In the genomic region with DNA sequence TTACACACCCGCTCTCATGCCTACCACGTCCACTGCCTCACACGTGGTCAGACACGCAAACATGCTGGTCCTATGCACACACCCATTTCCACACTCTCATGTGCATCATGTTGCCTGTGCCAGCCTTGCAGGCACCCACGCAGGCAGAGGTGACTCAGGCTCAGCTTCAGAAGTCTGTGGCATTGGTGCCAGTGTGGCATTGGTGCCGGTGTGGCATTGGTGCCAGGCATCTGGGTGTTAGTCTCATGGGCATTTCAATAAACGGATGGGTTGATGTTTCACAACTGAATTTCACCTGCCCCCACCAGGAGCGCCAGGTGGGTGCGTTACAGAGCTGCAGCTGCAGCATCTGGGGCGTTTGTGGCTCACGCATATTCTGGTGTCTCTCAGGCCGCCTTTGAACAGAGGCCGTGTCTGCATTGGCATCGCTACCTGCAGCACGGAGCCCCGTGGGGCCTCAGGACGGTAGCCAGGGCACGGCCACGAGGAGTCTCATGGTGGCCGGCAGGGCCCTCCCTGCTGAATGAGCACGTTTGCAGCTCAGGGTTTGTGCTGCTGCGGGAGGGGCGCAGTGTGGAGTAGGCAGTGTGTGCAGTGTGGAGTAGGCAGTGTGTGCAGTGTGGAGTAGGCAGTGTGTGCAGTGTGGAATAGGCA, we compare ENCODE assay signal across 37 cellular contexts. TPM values are rescaled to one million over a fixed set of nuclear protein-coding genes. Genes with fewer than 3 reads are reported as not detected.
"Had no signal": no experiment of that assay in that cellular context is flagged by ENCODE, and none has a peak within 500 bp of the region (broad histone marks: within the 10 kb centered on the region; RNA-seq: fewer than 3 reads in every experiment).

No MANE protein-coding gene starts in this region.

- H3K9me3 Mint-ChIP-seq: naive thymus-derived CD8-positive, alpha-beta T cell had no signal

- H3K4me3 Mint-ChIP-seq: naive thymus-derived CD8-positive, alpha-beta T cell had no signal

- H3K4me1 ChIP-seq: esophagus muscularis mucosa, foreskin keratinocyte, gastroesophageal sphincter, heart left ventricle, lower lobe of right lung, pancreas, stomach, tibial artery, upper lobe of left lung, uterus had no signal

- H3K4me3 ChIP-seq: coronary artery, esophagus muscularis mucosa, gastroesophageal sphincter, heart left ventricle, lower lobe of right lung, pancreas, smooth muscle cell, stomach, tibial artery, upper lobe of left lung, uterus had no signal

- H3K27me3 ChIP-seq: foreskin keratinocyte, neutrophil, upper lobe of left lung, uterus had no signal

- H3K9me3 ChIP-seq: esophagus muscularis mucosa, gastroesophageal sphincter, heart left ventricle, lower lobe of right lung, neutrophil, pancreas, stomach, tibial artery, upper lobe of left lung, uterus had no signal

- H3K36me3 ChIP-seq: esophagus muscularis mucosa, gastroesophageal sphincter, heart left ventricle, lower lobe of right lung, neutrophil, pancreas, stomach, tibial artery, upper lobe of left lung, uterus had no signal

- DNase-seq: dermis blood vessel endothelial cell; effector memory CD4-positive, alpha-beta T cell; foreskin keratinocyte; hippocampal formation; kidney glomerular epithelial cell; left colon; left ventricle myocardium superior; lower lobe of right lung; naive thymus-derived CD8-positive, alpha-beta T cell; pancreas; stimulated activated CD4-positive, alpha-beta T cell treated with anti-CD3 and anti-CD28 coated beads, Interleukin-12 subunit alpha, Interleukin-12 subunit beta, amount 100 ng/mL, for 4 hours; stimulated activated CD4-positive, alpha-beta T cell treated with anti-CD3 and anti-CD28 coated beads, Interleukin-1b, Interleukin-23, amount 100 ng/mL, for 48 hours; stimulated activated CD4-positive, alpha-beta T cell treated with anti-CD3 and anti-CD28 coated beads, Interleukin-4, amount 100 ng/mL, for 1 hour; stimulated activated CD8-positive, alpha-beta memory T cell treated with anti-CD3 and anti-CD28 coated beads, Interleukin-4, amount 100 ng/mL, for 48 hours; stimulated activated naive CD4-positive, alpha-beta T cell treated with Interleukin-2 at 50 U/mL for 16 hours; stomach; tibial artery; uterus had no signal

- H3K36me3 Mint-ChIP-seq: naive thymus-derived CD8-positive, alpha-beta T cell had no signal

- H3K27ac Mint-ChIP-seq: naive thymus-derived CD8-positive, alpha-beta T cell had no signal

- H3K4me2 ChIP-seq: smooth muscle cell had no signal

- H3K27ac ChIP-seq: coronary artery, esophagus muscularis mucosa, foreskin keratinocyte, gastroesophageal sphincter, heart left ventricle, lower lobe of right lung, neutrophil, pancreas, stomach, tibial artery, upper lobe of left lung, uterus had no signal

RNA-seq across cellular contexts. Expression of gene KNDC1, which starts 24.7 kb away (rescaled TPM):
- total RNA-seq: dermis blood vessel endothelial cell, endothelial cell of umbilical vein, myocyte, pulmonary artery endothelial cell, subcutaneous adipose tissue had no signal
- polyA plus RNA-seq: endothelial cell of umbilical vein; naive thymus-derived CD8-positive, alpha-beta T cell had no signal

RNA-seq across cellular contexts. Expression of gene UTF1, which starts 45.3 kb away (rescaled TPM):
- total RNA-seq: dermis blood vessel endothelial cell; endothelial cell of umbilical vein; epithelial cell of proximal tubule; esophagus muscularis mucosa; fibroblast of lung; foreskin keratinocyte; gastroesophageal sphincter; heart left ventricle; left colon; left ventricle myocardium superior; lower lobe of right lung; mesenteric fat pad; myocyte; naive thymus-derived CD8-positive, alpha-beta T cell; omental fat pad; pancreas; posterior vena cava; pulmonary artery endothelial cell; sciatic nerve; smooth muscle cell; stomach; subcutaneous adipose tissue; temporal lobe; uterus had no signal
- polyA plus RNA-seq: endothelial cell of umbilical vein; fibroblast of lung; foreskin keratinocyte; heart left ventricle; naive thymus-derived CD8-positive, alpha-beta T cell; neural cell; pancreas; smooth muscle cell; stomach had no signal

RNA-seq across cellular contexts. Expression of gene VENTX, which starts 52.9 kb away (rescaled TPM):
- total RNA-seq: dermis blood vessel endothelial cell; endothelial cell of umbilical vein; epithelial cell of proximal tubule; fibroblast of lung; foreskin keratinocyte; naive thymus-derived CD8-positive, alpha-beta T cell; pulmonary artery endothelial cell; smooth muscle cell; temporal lobe had no signal
- polyA plus RNA-seq: endothelial cell of umbilical vein; fibroblast of lung; foreskin keratinocyte; naive thymus-derived CD8-positive, alpha-beta T cell; neural cell; smooth muscle cell had no signal
